25 cellular contexts compared by ENCODE assay signal in the genomic region with DNA sequence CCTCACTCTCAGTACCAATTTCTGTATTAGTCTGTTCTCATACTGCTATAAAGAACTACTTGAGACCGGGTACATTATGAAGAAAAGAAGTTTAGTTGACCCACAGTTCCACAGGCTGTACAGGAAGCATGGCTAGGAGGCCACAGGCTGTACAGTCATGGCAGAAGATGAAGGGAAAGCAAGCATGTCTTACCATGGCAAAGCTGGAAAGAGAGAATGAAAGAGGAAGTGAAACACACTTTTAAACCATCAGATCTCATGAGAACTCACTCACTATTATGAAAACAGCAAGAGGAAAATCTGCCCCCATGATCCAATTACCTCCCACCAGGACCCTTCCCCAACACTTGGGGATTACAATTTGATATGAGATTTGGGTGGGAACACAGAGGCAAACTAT.
"Had no signal": no experiment of that assay in that cellular context is flagged by ENCODE, and none has a peak within 500 bp of the region (broad histone marks: within the 10 kb centered on the region; RNA-seq: fewer than 3 reads in every experiment).

No MANE protein-coding gene starts in this region.

- H3K4me3 ChIP-seq: colonic mucosa, mucosa of descending colon, psoas muscle, tibial artery had no signal

- H3K9me3 ChIP-seq: colonic mucosa, psoas muscle, tibial artery had no signal

- H3K27ac ChIP-seq: brain microvascular endothelial cell, colonic mucosa, psoas muscle, tibial artery, VCaP had no signal

- DNase-seq: activated CD4-positive, CD25-positive, alpha-beta regulatory T cell treated with anti-CD3 and anti-CD28 coated beads, Interleukin-2, amount 50 U/mL, for 72 hours; activated CD8-positive, alpha-beta memory T cell treated with anti-CD3 and anti-CD28 coated beads for 24 hours; activated CD8-positive, alpha-beta memory T cell treated with anti-CD3 and anti-CD28 coated beads, Interleukin-2, amount 50 U/mL, for 48 hours; activated effector memory CD4-positive, alpha-beta T cell treated with anti-CD3 and anti-CD28 coated beads, Interleukin-2, amount 50 U/mL, for 16 hours; activated naive CD4-positive, alpha-beta T cell treated with anti-CD3 and anti-CD28 coated beads, Interleukin-2, amount 50 U/mL, for 16 hours; activated T-cell treated with anti-CD3 and anti-CD28 coated beads, Interleukin-2, amount 50 U/mL, for 48 hours; aorta; brain microvascular endothelial cell; colonic mucosa; erythroblast; foreskin melanocyte; glutamatergic neuron; hippocampal formation; left cardiac atrium; mesenchymal stem cell; mucosa of descending colon; naive B cell; psoas muscle; right cardiac atrium; stimulated activated CD4-positive, alpha-beta T cell treated with anti-CD3 and anti-CD28 coated beads, Interleukin-2, amount 100 ng/mL, for 24 hours; stimulated activated naive CD4-positive, alpha-beta T cell treated with Interleukin-2 at 50 U/mL for 16 hours; substantia nigra; tibial artery had no signal

- H3K36me3 ChIP-seq: brain microvascular endothelial cell, colonic mucosa, tibial artery had no signal

- ATAC-seq: left cardiac atrium, mucosa of descending colon, psoas muscle, right cardiac atrium had no signal

- H3K4me1 ChIP-seq: colonic mucosa, psoas muscle, tibial artery had no signal

- FAIRE-seq: islet of Langerhans had no signal

- H3K27me3 ChIP-seq: brain microvascular endothelial cell, colonic mucosa, tibial artery had no signal
